In genomic region chr11:60422609-60423008, GRCh38 we compare ENCODE assay signal across 9 cellular contexts. TPM values are rescaled to one million over a fixed set of nuclear protein-coding genes. Genes with fewer than 3 reads are reported as not detected.
"Had no signal": no experiment of that assay in that cellular context is flagged by ENCODE, and none has a peak within 500 bp of the region (broad histone marks: within the 10 kb centered on the region; RNA-seq: fewer than 3 reads in every experiment).

No MANE protein-coding gene starts in this region.

- DNase-seq: KBM-7, KG1 had no signal

- FAIRE-seq: HTR-8/SVneo, K562 had no signal

- H3K4me3 ChIP-seq: K562 had no signal

- H3K9ac ChIP-seq: KMS-11 had no signal

- ATAC-seq: K562 had no signal

- H3K4me2 ChIP-seq: KMS-11 had no signal

- H3K27ac ChIP-seq: HL-60, KMS-11 had no signal

RNA-seq across cellular contexts. Expression of gene MS4A5, which starts 6.8 kb away (rescaled TPM):
- total RNA-seq: HT-29, HT1080, K562 had no signal
- polyA plus RNA-seq: IgD-negative memory B cell, K562 had no signal

RNA-seq across cellular contexts. Expression of gene MS4A14, which starts 26.4 kb away (rescaled TPM):
- total RNA-seq: HT-29, HT1080, K562 had no signal
- polyA plus RNA-seq: K562 had no signal

RNA-seq across cellular contexts. Expression of gene MS4A1, which starts 33.0 kb away (rescaled TPM):
- total RNA-seq: HT-29, HT1080 had no signal

RNA-seq across cellular contexts. Expression of gene MS4A7, which starts 44.3 kb away (rescaled TPM):
- total RNA-seq: HT-29, HT1080, K562 had no signal
- polyA plus RNA-seq: K562 had no signal
